In genomic region chr21:39885119-39885848, GRCh38 we compare ENCODE assay signal across 12 cellular contexts. TPM values are rescaled to one million over a fixed set of nuclear protein-coding genes. Genes with fewer than 3 reads are reported as not detected.
DNase-seq lines count a peak whose midpoint lies in the region; ATAC-seq, FAIRE-seq and TF ChIP-seq lines count a peak whose summit lies in the region.
"Had no signal": no experiment of that assay in that cellular context is flagged by ENCODE, and none has a peak within 500 bp of the region (broad histone marks: within the 10 kb centered on the region; RNA-seq: fewer than 3 reads in every experiment).

No MANE protein-coding gene starts in this region.

- H3K36me3 Mint-ChIP-seq in GM23338 (ENCODE audit: low read depth) (no peaks in the 10 kb centered on the region), Calu3 (ENCODE audit: insufficient read depth, unreplicated experiment) (no peaks in the 10 kb centered on the region)
- H3K36me3 Mint-ChIP-seq: CD4-positive, alpha-beta memory T cell had no signal

- no peaks in the 10 kb centered on the region for H3K79me2 ChIP-seq in GM23338 (replicated peaks; ENCODE audit: insufficient read depth)

- TF ChIP-seq CTCF in GM23338 (conservative IDR thresholded peaks at IDR 0.05; ENCODE audit: low read depth in 2 of 2) (no peak), esophagus muscularis mucosa (IDR thresholded peaks at IDR 0.05) (no peak), pancreas (IDR thresholded peaks at IDR 0.05) (no peak), Calu3 (IDR thresholded peaks at IDR 0.05; ENCODE audit: unreplicated experiment) (no peak)

- DNase-seq in GM23338 (ENCODE audit: low spot score) (no peak), NCI-H2196 (lab: John Stamatoyannopoulos, UW; ENCODE audit: unreplicated experiment) (peak; percentile 66), esophagus muscularis mucosa (ENCODE audit: extremely low spot score) (no peak), pancreas (peak in 1 of 6 donors; percentile 8), Calu3 (no peak)
- DNase-seq in activated CD4-positive, alpha-beta T cell treated with anti-CD3 and anti-CD28 coated beads for 48 hours = no peak
- DNase-seq: activated naive CD4-positive, alpha-beta T cell treated with Interleukin-2 at 50 U/mL for 16 hours; CD4-positive, alpha-beta memory T cell; KBM-7 had no signal

- H3K27me3 Mint-ChIP-seq in GM23338 (ENCODE audit: insufficient read depth, low read depth, poor library complexity) (peaks cover 4% of the 10 kb centered on the region), Calu3 (ENCODE audit: unreplicated experiment) (peaks cover 12% of the 10 kb centered on the region)
- H3K27me3 Mint-ChIP-seq: CD4-positive, alpha-beta memory T cell had no signal

- H3K9me3 ChIP-seq in esophagus muscularis mucosa (no peaks in the 10 kb centered on the region), pancreas (no peaks in the 10 kb centered on the region)
- H3K9me3 ChIP-seq: psoas muscle had no signal

- 62% methylated on average over 5 of the region's 17 CpGs for WGBS in esophagus muscularis mucosa
- WGBS in pancreas, 2 donors = 69 to 73% methylated on average over 17 of the region's 17 CpGs

- no peaks in the 10 kb centered on the region for H3F3A ChIP-seq in GM23338 (replicated peaks; ENCODE audit: low read depth)

- H3K27me3 ChIP-seq in GM23338 (ENCODE audit: insufficient read depth) = no peaks in the 10 kb centered on the region
- no peaks in the 10 kb centered on the region for H3K27me3 ChIP-seq in esophagus muscularis mucosa
- H3K27me3 ChIP-seq in pancreas = peaks cover 0 to 6% (median 0%) of the 10 kb centered on the region in 4 donors

- H3K4me1 Mint-ChIP-seq in GM23338 (no peaks in the 10 kb centered on the region), Calu3 (ENCODE audit: low read depth, unreplicated experiment) (no peaks in the 10 kb centered on the region)
- H3K4me1 Mint-ChIP-seq: CD4-positive, alpha-beta memory T cell had no signal

- no peak overlapping the region for H3K4me3 ChIP-seq in GM23338
- H3K4me3 ChIP-seq in esophagus muscularis mucosa = no peak overlapping the region
- H3K4me3 ChIP-seq in pancreas = no peak overlapping the region
- H3K4me3 ChIP-seq: psoas muscle had no signal

- no peak overlapping the region for H3K4me3 Mint-ChIP-seq in GM23338
- no peak overlapping the region for H3K4me3 Mint-ChIP-seq in Calu3 (ENCODE audit: low read depth, unreplicated experiment)
- H3K4me3 Mint-ChIP-seq: CD4-positive, alpha-beta memory T cell had no signal

- no TSS peak for BruUV-seq in Calu3 (replicated peaks; lab: Mats Ljungman, UMichigan)

- H4K20me1 ChIP-seq in GM23338 (replicated peaks; ENCODE audit: insufficient read depth) = no peaks in the 10 kb centered on the region

- no peak for TF ChIP-seq POLR2A in esophagus muscularis mucosa (IDR thresholded peaks at IDR 0.05; ENCODE audit: low read depth)

- ATAC-seq in GM23338 = 0 out of 3 replicates have a peak, but pooled peaks have one; percentile 36
- peak in 3 of 4 donors; percentile 53 to 95 (median 89) for ATAC-seq in pancreas
- no peak for ATAC-seq in HG03108 (IDR thresholded peaks at IDR 0.05; ENCODE audit: unreplicated experiment)
- ATAC-seq in GM21390 (IDR thresholded peaks at IDR 0.05; ENCODE audit: unreplicated experiment) = no peak

- no peak for TF ChIP-seq EP300 in esophagus muscularis mucosa (IDR thresholded peaks at IDR 0.05)

- H3K27ac ChIP-seq in GM23338 (ENCODE audit: low read depth) (no peak overlapping the region), esophagus muscularis mucosa (replicated peaks in 1 of 4) (peak overlapping the region; percentile 79 to 84 (median 82)), pancreas (no peak overlapping the region)
- H3K27ac ChIP-seq: psoas muscle had no signal

- H2AFZ ChIP-seq in GM23338 = no peak overlapping the region

- no peak overlapping the region for H3K27ac Mint-ChIP-seq in GM23338
- H3K27ac Mint-ChIP-seq in Calu3 (ENCODE audit: unreplicated experiment) = no peak overlapping the region
- H3K27ac Mint-ChIP-seq: CD4-positive, alpha-beta memory T cell had no signal

- no peaks in the 10 kb centered on the region for H3K36me3 ChIP-seq in GM23338 (ENCODE audit: insufficient read depth)
- H3K36me3 ChIP-seq in esophagus muscularis mucosa = no peaks in the 10 kb centered on the region
- no peaks in the 10 kb centered on the region for H3K36me3 ChIP-seq in pancreas

- no peak overlapping the region for H3K4me2 ChIP-seq in GM23338

- intact Hi-C loops in esophagus muscularis mucosa (cut with DNase I) (no loop called here), pancreas (cut with DNase I) (no loop called here), Calu3 (cut with micrococcal nuclease; ENCODE audit: unreplicated experiment) (no loop called here)

- no peaks in the 10 kb centered on the region for H3K9me2 ChIP-seq in GM23338 (ENCODE audit: insufficient read depth)

- H3K9me3 Mint-ChIP-seq in GM23338 (no peaks in the 10 kb centered on the region), Calu3 (ENCODE audit: low read depth, unreplicated experiment) (no peaks in the 10 kb centered on the region)

- FAIRE-seq in pancreas (lab: Jason Lieb, UNC) = no peak

- H3K4me1 ChIP-seq in GM23338 (ENCODE audit: insufficient read depth) = no peaks in the 10 kb centered on the region
- H3K4me1 ChIP-seq in esophagus muscularis mucosa = peaks cover 0 to 60% (median 38%) of the 10 kb centered on the region in 4 donors
- no peaks in the 10 kb centered on the region for H3K4me1 ChIP-seq in pancreas
- H3K4me1 ChIP-seq: psoas muscle had no signal

- CTCF ChIA-PET in Calu3 (lab: Charles Lee) = no interaction called here

TF ChIP-seq in GM23338, 12 proteins besides CTCF, POLR2A, EP300 and RAD21 (continues in another document):
- TF ChIP-seq EZH2 (IDR thresholded peaks at IDR 0.05; ENCODE audit: low read depth, unreplicated experiment) = no peak
- no peak for TF ChIP-seq ZNF331 (CRISPR knock-in tag; IDR thresholded peaks at IDR 0.05; ENCODE audit: low read depth)
- no peak for TF ChIP-seq CREB1 (CRISPR knock-in tag; IDR thresholded peaks at IDR 0.05; ENCODE audit: low read depth)
- TF ChIP-seq NANOG (IDR thresholded peaks at IDR 0.05; ENCODE audit: borderline replicate concordance) = no peak
- no peak for TF ChIP-seq POLR2AphosphoS5 (IDR thresholded peaks at IDR 0.05; ENCODE audit: low read depth)
- no peak for TF ChIP-seq JUNB (IDR thresholded peaks at IDR 0.05; ENCODE audit: unreplicated experiment)
- TF ChIP-seq REST (IDR thresholded peaks at IDR 0.05; ENCODE audit: unreplicated experiment) = no peak
- TF ChIP-seq ZNF114 (CRISPR knock-in tag; IDR thresholded peaks at IDR 0.05) = no peak

RNA-seq across cellular contexts. Expression of gene PCP4, which starts 18.0 kb away (rescaled TPM):
- total RNA-seq in GM23338 (2014; rRNA removed; shearing (Covaris generic)) = 1.6 TPM in 1 of 2 replicates, not detected in the other
- polyA plus RNA-seq in GM23338 (2016; fragmentation: Nextera tagmentation; extraction: Ambion mirVana) (6.3 and 7.3 TPM in 2 replicates), pancreas (10 to 100 TPM in 1 of 2 donors, 1 to 10 TPM in 1; 8.2 to 47.1 TPM)
- total RNA-seq in esophagus muscularis mucosa (100 to 1,000 TPM in 3 of 4 donors, 10 to 100 TPM in 1; 82.0 to 172 (median 125) TPM), pancreas (1 to 10 TPM in 5 of 6 donors, under 1 TPM in 1; 0.92 to 3.6 (median 2.7) TPM), Calu3 (2022) (not detected in 2 replicates)
- total RNA-seq: CD4-positive, alpha-beta memory T cell; psoas muscle had no signal
- polyA plus RNA-seq: CD4-positive, alpha-beta memory T cell had no signal

Comparison
In these comparisons a context has a peak if more than half of its experiments do, and no peak if none do; other contexts are left out.
1. ATAC-seq: peak in GM23338 (single experiment) and pancreas (3 of 4); none in HG03108 (single experiment) and GM21390 (single experiment).
2. H3K27ac ChIP-seq: peak in esophagus muscularis mucosa (4 of 4); none in GM23338 (single experiment) and pancreas (0 of 4).
3. RNA of gene PCP4, which starts 18.0 kb away (total RNA-seq): 82.0 to 172 TPM in esophagus muscularis mucosa; 0.92 to 3.6 TPM in pancreas, 1.6 TPM in GM23338 and not detected in Calu3; every median in the first group is over 10 times any median in the second.